ENCODE assay signal across 8 cellular contexts in genomic region chr14:64879635-64880381, GRCh38. TPM values are rescaled to one million over a fixed set of nuclear protein-coding genes. Genes with fewer than 3 reads are reported as not detected.
A peak's percentile ranks its signal among the peaks of the same experiment; 100 is the strongest.
DNase-seq lines count a peak whose midpoint lies in the region; ATAC-seq and TF ChIP-seq lines count a peak whose summit lies in the region.

TSS of gene SPTB (minus strand) at chr14:64879907. CDS start at chr14:64823094, 56,813 bp downstream.

- ATAC-seq in GM19023 (IDR thresholded peaks at IDR 0.05; ENCODE audit: unreplicated experiment) (peak; percentile 50), HG03135 (IDR thresholded peaks at IDR 0.05; ENCODE audit: unreplicated experiment) (no peak)
- ATAC-seq in activated CD4-positive, alpha-beta T cell treated with anti-CD3 and anti-CD28 coated beads for 36 hours = peak; percentile 72

- H3K9me3 Mint-ChIP-seq in activated CD4-positive, alpha-beta T cell treated with anti-CD3 and anti-CD28 coated beads for 36 hours (ENCODE audit: low read depth) = no peaks in the 10 kb centered on the region

- H3K4me3 Mint-ChIP-seq in activated CD4-positive, alpha-beta T cell treated with anti-CD3 and anti-CD28 coated beads for 36 hours = peak within 1 kb of the TSS; percentile 72

- H3K4ac ChIP-seq in mesendoderm (ENCODE audit: low read depth, low read length) = no peak within 1 kb of the TSS

- H3K36me3 ChIP-seq in colonic mucosa = no peaks in the 10 kb centered on the region
- H3K36me3 ChIP-seq in mesendoderm (ENCODE audit: control insufficient read depth, insufficient read depth, low read length) = no peaks in the 10 kb centered on the region

- H2AK5ac ChIP-seq in mesendoderm (ENCODE audit: low read length) = no peak within 1 kb of the TSS

- H3K56ac ChIP-seq in mesendoderm (ENCODE audit: low read length) = peak within 1 kb of the TSS; percentile 64

- no CpG with 5 or more reads among the region's 68 CpGs for WGBS in mesendoderm (ENCODE audit: extremely low coverage, insufficient coverage, low lambda C conversion rate)

- H3K79me2 ChIP-seq in mesendoderm (ENCODE audit: control insufficient read depth, insufficient read depth, low read length) = no peaks in the 10 kb centered on the region

- peaks cover 17% of the 10 kb centered on the region for H3K27me3 ChIP-seq in colonic mucosa
- H3K27me3 ChIP-seq in mesendoderm (ENCODE audit: insufficient read depth, low read length, poor library complexity) = peaks cover 6% of the 10 kb centered on the region

- H3K4me1 ChIP-seq in colonic mucosa (no peaks in the 10 kb centered on the region), mesendoderm (ENCODE audit: control insufficient read depth, low read depth, low read length) (no peaks in the 10 kb centered on the region)

- CTCF ChIA-PET in activated CD4-positive, alpha-beta T cell treated with anti-CD3 and anti-CD28 coated beads for 36 hours (lab: Charles Lee) = interaction anchor here (1.0 to 7.2 kb wide), 2 partner anchors 12 to 405 kb away, joined by 3 to 63 read pairs; no protein-coding TSS in a partner anchor

- H3K9ac ChIP-seq in colonic mucosa (ENCODE audit: low read depth in 2 of 2, low read length in 2 of 2) (peak within 1 kb of the TSS; percentile 26 to 35), mesendoderm (ENCODE audit: low read length) (peak within 1 kb of the TSS; percentile 48)

- intact Hi-C loops in activated CD4-positive, alpha-beta T cell treated with anti-CD3 and anti-CD28 coated beads for 36 hours (cut with DNase I, micrococcal nuclease) = loop anchor here in 1 of 2 experiments (1.0 to 10.0 kb wide), 3 partner anchors 34 to 535 kb away; partner anchors contain the start of genes CHURC1 and HSPA2
- intact Hi-C loops in colonic mucosa (cut with DNase I) = no loop called here

- no peak for TF ChIP-seq CTCF in colonic mucosa (IDR thresholded peaks at IDR 0.05)

- no peaks in the 10 kb centered on the region for H3K9me3 ChIP-seq in colonic mucosa

- POLR2A ChIA-PET in activated CD4-positive, alpha-beta T cell treated with anti-CD3 and anti-CD28 coated beads for 36 hours (lab: Charles Lee) = interaction anchor here (1.4 kb wide), 1 partner anchor 35 kb away, joined by 5 read pairs; the partner anchor contains the start of gene CHURC1

- no peak within 1 kb of the TSS for H2BK15ac ChIP-seq in mesendoderm (replicated peaks; ENCODE audit: low read depth)

- no peak within 1 kb of the TSS for H3K23ac ChIP-seq in mesendoderm (ENCODE audit: low read length)

- peaks cover 10% of the 10 kb centered on the region for H3K4me1 Mint-ChIP-seq in activated CD4-positive, alpha-beta T cell treated with anti-CD3 and anti-CD28 coated beads for 36 hours

- H3K79me1 ChIP-seq in mesendoderm (ENCODE audit: low read length) = no peaks in the 10 kb centered on the region

- peaks cover 25% of the 10 kb centered on the region for H3K27me3 Mint-ChIP-seq in activated CD4-positive, alpha-beta T cell treated with anti-CD3 and anti-CD28 coated beads for 36 hours

- peak within 1 kb of the TSS; percentile 52 for H3K4me3 ChIP-seq in colonic mucosa
- peak within 1 kb of the TSS; percentile 12 for H3K4me3 ChIP-seq in mesendoderm (ENCODE audit: low read length)

- no peak within 1 kb of the TSS for H3K18ac ChIP-seq in mesendoderm (ENCODE audit: low read length)

- H2BK5ac ChIP-seq in mesendoderm (ENCODE audit: low read length) = no peak within 1 kb of the TSS

- no peak within 1 kb of the TSS for H4K5ac ChIP-seq in mesendoderm (ENCODE audit: low read length)

- H3K27ac Mint-ChIP-seq in activated CD4-positive, alpha-beta T cell treated with anti-CD3 and anti-CD28 coated beads for 36 hours = no peak within 1 kb of the TSS

- no peaks in the 10 kb centered on the region for H3K36me3 Mint-ChIP-seq in activated CD4-positive, alpha-beta T cell treated with anti-CD3 and anti-CD28 coated beads for 36 hours (ENCODE audit: low read depth)

- DNase-seq in NCI-H146 (lab: John Stamatoyannopoulos, UW) (peak; percentile 85), colonic mucosa (peak; percentile 72), mesendoderm (peak; percentile 53), A172 (ENCODE audit: low spot score) (no peak)
- DNase-seq in activated CD4-positive, alpha-beta T cell treated with anti-CD3 and anti-CD28 coated beads for 36 hours = peak; percentile 79
- peak; percentile 61 for DNase-seq in stimulated activated CD8-positive, alpha-beta memory T cell treated with anti-CD3 and anti-CD28 coated beads, Interleukin-15, amount 100 ng/mL, for 4 hours (ENCODE audit: low read depth in 2 of 2)

- no peak within 1 kb of the TSS for H3K27ac ChIP-seq in colonic mucosa
- no peak within 1 kb of the TSS for H3K27ac ChIP-seq in mesendoderm (ENCODE audit: low read depth, low read length)

- no peak within 1 kb of the TSS for H4K8ac ChIP-seq in mesendoderm (ENCODE audit: low read depth, low read length)

- H3K4me2 ChIP-seq in mesendoderm (ENCODE audit: low read length) = peak within 1 kb of the TSS; percentile 77

- no peak within 1 kb of the TSS for H2BK120ac ChIP-seq in mesendoderm (ENCODE audit: low read depth, low read length)

RNA-seq across cellular contexts. Expression of gene SPTB, which starts in this region (rescaled TPM):
- under 1 TPM; 0.32 to 0.60 TPM for total RNA-seq in activated CD4-positive, alpha-beta T cell treated with anti-CD3 and anti-CD28 coated beads for 36 hours
- under 1 TPM; 0.42 to 0.52 TPM for total RNA-seq in colonic mucosa
- 0.21 TPM for polyA plus RNA-seq in mesendoderm (2013, experiment 1 of 2)
- polyA plus RNA-seq in mesendoderm (2013, experiment 2 of 2) = 0.22 TPM
- 1.9 and 2.0 TPM in 2 replicates for total RNA-seq in A172 (2014; rRNA removed; shearing (Covaris generic))

Comparison
In these comparisons a context has a peak if more than half of its experiments do, and no peak if none do; other contexts are left out.
1. Peak in DNase-seq and ATAC-seq in activated CD4-positive, alpha-beta T cell treated with anti-CD3 and anti-CD28 coated beads for 36 hours; RNA of the gene not detected or under 1 TPM.
2. Peak in DNase-seq, H3K4me3 ChIP-seq and H3K9ac ChIP-seq in colonic mucosa; RNA of the gene not detected or under 1 TPM.